In the genomic region with DNA sequence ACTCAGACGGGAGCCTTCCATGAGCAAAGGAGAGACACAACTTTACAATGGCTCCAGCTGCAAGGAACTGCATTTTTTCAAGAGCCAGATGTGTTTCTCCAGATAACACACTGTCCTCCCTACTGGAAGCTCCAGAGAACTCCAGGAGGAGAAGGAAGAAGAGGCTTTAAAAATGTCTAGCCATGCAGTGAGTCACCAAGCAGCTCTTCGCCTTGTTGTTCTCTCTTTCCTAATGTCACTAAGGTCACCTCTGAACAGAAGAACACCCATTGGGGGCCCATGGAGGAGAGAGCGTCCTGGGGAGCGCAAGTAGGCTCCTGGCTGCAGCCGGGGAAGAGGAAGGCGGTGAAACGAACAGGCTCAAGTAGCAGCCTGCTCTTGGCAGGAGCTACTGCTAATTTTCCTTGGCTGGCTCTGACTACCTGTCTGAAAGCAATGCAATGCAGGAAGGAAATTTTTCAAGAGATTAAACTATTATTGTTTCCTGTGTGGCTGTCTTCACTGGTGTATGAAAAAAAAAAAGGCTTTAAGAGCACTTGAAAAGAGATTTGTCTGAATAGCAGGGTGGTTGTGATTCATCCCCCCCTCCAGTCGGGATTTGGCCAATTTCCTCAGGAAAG, we compare ENCODE assay signal across 9 cellular contexts.
A peak's percentile ranks its signal among the peaks of the same experiment; 100 is the strongest.
DNase-seq lines count a peak whose midpoint lies in the region; ATAC-seq, FAIRE-seq and TF ChIP-seq lines count a peak whose summit lies in the region.
"Had no signal": no experiment of that assay in that cellular context is flagged by ENCODE, and none has a peak within 500 bp of the region (broad histone marks: within the 10 kb centered on the region; RNA-seq: fewer than 3 reads in every experiment).

No MANE protein-coding gene starts in this region.

- TF ChIP-seq CTCF in chondrocyte (IDR thresholded peaks at IDR 0.05) (no peak), pancreas (IDR thresholded peaks at IDR 0.05) (no peak)

- H3K36me3 Mint-ChIP-seq in chondrocyte (ENCODE audit: low read depth) = peaks cover 4% of the 10 kb centered on the region
- no peaks in the 10 kb centered on the region for H3K36me3 Mint-ChIP-seq in activated naive CD4-positive, alpha-beta T cell treated with anti-CD3 and anti-CD28 coated beads, Interleukin-2, amount 10 ng/mL, durations not matched to agents 7 days and 5 days

- FAIRE-seq in pancreas (lab: Jason Lieb, UNC) = no peak

- H3K27me3 ChIP-seq in pancreas = no peaks in the 10 kb centered on the region

- DNase-seq in ELR (ENCODE audit: low read depth) (peak; percentile 0), NCI-H2107 treated with DMSO at 0.1 percent for 48 hours (lab: John Stamatoyannopoulos, UW; ENCODE audit: unreplicated experiment) (peak; percentile 39), chondrocyte (ENCODE audit: low spot score) (no peak), pancreas (peak in 1 of 6 donors; percentile 26), nucleus accumbens (lab: John Stamatoyannopoulos, UW) (no peak)
- no peak for DNase-seq in activated naive CD4-positive, alpha-beta T cell treated with anti-CD3 and anti-CD28 coated beads, Interleukin-2, amount 10 ng/mL, durations not matched to agents 7 days and 5 days
- DNase-seq: activated T-cell treated with anti-CD3 and anti-CD28 coated beads, Interleukin-2, amount 50 U/mL, for 48 hours had no signal

- peak overlapping the region; percentile 37 for H3K27ac Mint-ChIP-seq in chondrocyte (ENCODE audit: unreplicated experiment)
- H3K27ac Mint-ChIP-seq in activated naive CD4-positive, alpha-beta T cell treated with anti-CD3 and anti-CD28 coated beads, Interleukin-2, amount 10 ng/mL, durations not matched to agents 7 days and 5 days = no peak overlapping the region

- no peaks in the 10 kb centered on the region for H3K36me3 ChIP-seq in pancreas

- 47 to 61% methylated on average over 8 of the region's 8 CpGs for WGBS in pancreas, 2 donors

- no peak overlapping the region for H3K4me3 Mint-ChIP-seq in chondrocyte (ENCODE audit: unreplicated experiment)
- no peak overlapping the region for H3K4me3 Mint-ChIP-seq in activated naive CD4-positive, alpha-beta T cell treated with anti-CD3 and anti-CD28 coated beads, Interleukin-2, amount 10 ng/mL, durations not matched to agents 7 days and 5 days

- H3K4me1 ChIP-seq in pancreas = peaks cover 0 to 9% (median 0%) of the 10 kb centered on the region in 3 donors

- peak; percentile 50 to 79 (median 72) for ATAC-seq in pancreas
- no peak for ATAC-seq in GM21786 (IDR thresholded peaks at IDR 0.05; ENCODE audit: unreplicated experiment)
- no peak for ATAC-seq in GM21528 (IDR thresholded peaks at IDR 0.05; ENCODE audit: low FRiP score, unreplicated experiment)

- CTCF ChIA-PET in activated naive CD4-positive, alpha-beta T cell treated with anti-CD3 and anti-CD28 coated beads, Interleukin-2, amount 10 ng/mL, durations not matched to agents 7 days and 5 days (lab: Charles Lee) = no interaction called here

- peaks cover 11% of the 10 kb centered on the region for H3K9me3 Mint-ChIP-seq in chondrocyte (ENCODE audit: low read depth)
- no peaks in the 10 kb centered on the region for H3K9me3 Mint-ChIP-seq in activated naive CD4-positive, alpha-beta T cell treated with anti-CD3 and anti-CD28 coated beads, Interleukin-2, amount 10 ng/mL, durations not matched to agents 7 days and 5 days

- peak overlapping the region in 3 of 4 donors; percentile 7 to 48 (median 38) for H3K27ac ChIP-seq in pancreas

- H3K9me3 ChIP-seq in pancreas = no peaks in the 10 kb centered on the region

- peaks cover 3% of the 10 kb centered on the region for H3K27me3 Mint-ChIP-seq in chondrocyte (ENCODE audit: low read depth)
- H3K27me3 Mint-ChIP-seq in activated naive CD4-positive, alpha-beta T cell treated with anti-CD3 and anti-CD28 coated beads, Interleukin-2, amount 10 ng/mL, durations not matched to agents 7 days and 5 days = peaks cover 9% of the 10 kb centered on the region

- H3K4me1 Mint-ChIP-seq in chondrocyte (ENCODE audit: low read depth) = peaks cover 28% of the 10 kb centered on the region
- no peaks in the 10 kb centered on the region for H3K4me1 Mint-ChIP-seq in activated naive CD4-positive, alpha-beta T cell treated with anti-CD3 and anti-CD28 coated beads, Interleukin-2, amount 10 ng/mL, durations not matched to agents 7 days and 5 days

- no peak overlapping the region for H3K4me3 ChIP-seq in pancreas

- intact Hi-C loops in pancreas (cut with DNase I) = no loop called here

Comparison
In these comparisons a context has a peak if more than half of its experiments do, and no peak if none do; other contexts are left out.
1. DNase-seq: peak in ELR (single experiment) and NCI-H2107 treated with DMSO at 0.1 percent for 48 hours (single experiment); none in chondrocyte (single experiment), nucleus accumbens (0 of 56) and activated naive CD4-positive, alpha-beta T cell treated with anti-CD3 and anti-CD28 coated beads, Interleukin-2, amount 10 ng/mL, durations not matched to agents 7 days and 5 days (single experiment).
2. ATAC-seq: peak in pancreas (4 of 4); none in GM21786 (single experiment) and GM21528 (single experiment).